Comparison of ENCODE assay signal across 10 cellular contexts in genomic region chr1:9821710-9822109, GRCh38. TPM values are rescaled to one million over a fixed set of nuclear protein-coding genes. Genes with fewer than 3 reads are reported as not detected.
DNase-seq lines count a peak whose midpoint lies in the region; ATAC-seq and TF ChIP-seq lines count a peak whose summit lies in the region.
"Had no signal": no experiment of that assay in that cellular context is flagged by ENCODE, and none has a peak within 500 bp of the region (broad histone marks: within the 10 kb centered on the region; RNA-seq: fewer than 3 reads in every experiment).

No MANE protein-coding gene starts in this region.

- peak overlapping the region; percentile 93 for H3K4me3 Mint-ChIP-seq in stimulated activated naive CD8-positive, alpha-beta T cell treated with anti-CD3 and anti-CD28 coated beads, Interleukin-15, Interleukin-2, amounts not matched to agents 100 ng/mL and 50 ng/mL, for 24 hours
- peak overlapping the region; percentile 92 for H3K4me3 Mint-ChIP-seq in activated B cell treated with CpG ODN at 0.5 μM for 24 hours
- H3K4me3 Mint-ChIP-seq in glutamatergic neuron (ENCODE audit: unreplicated experiment) = peak overlapping the region; percentile 94

- H3K27ac Mint-ChIP-seq in stimulated activated naive CD8-positive, alpha-beta T cell treated with anti-CD3 and anti-CD28 coated beads, Interleukin-15, Interleukin-2, amounts not matched to agents 100 ng/mL and 50 ng/mL, for 24 hours = no peak overlapping the region
- H3K27ac Mint-ChIP-seq in activated B cell treated with CpG ODN at 0.5 μM for 24 hours (no peak overlapping the region), glutamatergic neuron (ENCODE audit: unreplicated experiment) (no peak overlapping the region)
- H3K27ac Mint-ChIP-seq: dendritic cell treated with granulocyte-macrophage colony-stimulating factor and Interleukin-4, amounts not matched to agents 40 ng/mL and 50 ng/mL, for 4 days had no signal

- no peak for ATAC-seq in stimulated activated naive CD8-positive, alpha-beta T cell treated with anti-CD3 and anti-CD28 coated beads, Interleukin-15, Interleukin-2, amounts not matched to agents 100 U/mL and 50 U/mL, for 24 hours
- no peak for ATAC-seq in activated B cell treated with CpG ODN at 0.5 μM for 24 hours (ENCODE audit: low read depth)
- no peak for ATAC-seq in GM18520 (IDR thresholded peaks at IDR 0.05; ENCODE audit: unreplicated experiment)

- peaks cover 5% of the 10 kb centered on the region for H3K27me3 Mint-ChIP-seq in stimulated activated naive CD8-positive, alpha-beta T cell treated with anti-CD3 and anti-CD28 coated beads, Interleukin-15, Interleukin-2, amounts not matched to agents 100 ng/mL and 50 ng/mL, for 24 hours
- H3K27me3 Mint-ChIP-seq in activated B cell treated with CpG ODN at 0.5 μM for 24 hours (no peaks in the 10 kb centered on the region), glutamatergic neuron (ENCODE audit: unreplicated experiment) (peaks cover 20% of the 10 kb centered on the region)
- H3K27me3 Mint-ChIP-seq: dendritic cell treated with granulocyte-macrophage colony-stimulating factor and Interleukin-4, amounts not matched to agents 40 ng/mL and 50 ng/mL, for 4 days had no signal

- peaks cover 37% of the 10 kb centered on the region for H3K4me1 Mint-ChIP-seq in stimulated activated naive CD8-positive, alpha-beta T cell treated with anti-CD3 and anti-CD28 coated beads, Interleukin-15, Interleukin-2, amounts not matched to agents 100 ng/mL and 50 ng/mL, for 24 hours (ENCODE audit: low read depth)
- H3K4me1 Mint-ChIP-seq in activated B cell treated with CpG ODN at 0.5 μM for 24 hours (peaks cover 55% of the 10 kb centered on the region), glutamatergic neuron (ENCODE audit: low read depth, unreplicated experiment) (peaks cover 29% of the 10 kb centered on the region)

- intact Hi-C loops in activated B cell treated with CpG ODN at 0.5 μM for 24 hours (cut with micrococcal nuclease) = loop anchor here (2.0 kb wide), 1 partner anchor 29 kb away; no protein-coding TSS in a partner anchor

- peaks cover 3% of the 10 kb centered on the region for H3K36me3 Mint-ChIP-seq in stimulated activated naive CD8-positive, alpha-beta T cell treated with anti-CD3 and anti-CD28 coated beads, Interleukin-15, Interleukin-2, amounts not matched to agents 100 ng/mL and 50 ng/mL, for 24 hours (ENCODE audit: low read depth)
- no peaks in the 10 kb centered on the region for H3K36me3 Mint-ChIP-seq in activated B cell treated with CpG ODN at 0.5 μM for 24 hours (ENCODE audit: low read depth)
- H3K36me3 Mint-ChIP-seq in glutamatergic neuron (ENCODE audit: unreplicated experiment) = no peaks in the 10 kb centered on the region

- TF ChIP-seq CTCF in activated B cell treated with CpG ODN at 0.5 μM for 24 hours (IDR thresholded peaks at IDR 0.05) = no peak
- no peak for TF ChIP-seq CTCF in glutamatergic neuron (IDR thresholded peaks at IDR 0.05; ENCODE audit: partially characterized antibody, unreplicated experiment)

- no peak for DNase-seq in stimulated activated naive CD8-positive, alpha-beta T cell treated with anti-CD3 and anti-CD28 coated beads, Interleukin-15, Interleukin-2, amounts not matched to agents 100 U/mL and 50 U/mL, for 24 hours
- DNase-seq in activated B cell treated with CpG ODN at 0.5 μM for 24 hours = no peak
- no peak for DNase-seq in glutamatergic neuron
- no peak for DNase-seq in effector CD4-positive, alpha-beta T cell
- no peak for DNase-seq in cerebellar cortex (ENCODE audit: low spot score)
- DNase-seq in NCI-H69 (lab: John Stamatoyannopoulos, UW) = no peak
- DNase-seq: COR-L47 had no signal

- no peaks in the 10 kb centered on the region for H3K9me3 Mint-ChIP-seq in stimulated activated naive CD8-positive, alpha-beta T cell treated with anti-CD3 and anti-CD28 coated beads, Interleukin-15, Interleukin-2, amounts not matched to agents 100 ng/mL and 50 ng/mL, for 24 hours
- H3K9me3 Mint-ChIP-seq in activated B cell treated with CpG ODN at 0.5 μM for 24 hours (no peaks in the 10 kb centered on the region), glutamatergic neuron (ENCODE audit: unreplicated experiment) (peaks cover 15% of the 10 kb centered on the region)
- H3K9me3 Mint-ChIP-seq: dendritic cell treated with granulocyte-macrophage colony-stimulating factor and Interleukin-4, amounts not matched to agents 40 ng/mL and 50 ng/mL, for 4 days had no signal

- CTCF ChIA-PET in activated B cell treated with CpG ODN at 0.5 μM for 24 hours (lab: Charles Lee) = interaction anchor here (1.1 kb wide), 1 partner anchor 206 kb away, joined by 3 read pairs; no protein-coding TSS in a partner anchor

- POLR2A ChIA-PET in activated B cell treated with CpG ODN at 0.5 μM for 24 hours (lab: Charles Lee) = no interaction called here

RNA-seq across cellular contexts. Expression of gene CLSTN1, which starts 2.1 kb away (rescaled TPM):
- total RNA-seq in activated B cell treated with CpG ODN at 0.5 μM for 24 hours (50.7 and 52.2 TPM in 2 replicates), glutamatergic neuron (ENCODE audit: unreplicated experiment) (139 TPM)
